In the genomic region with DNA sequence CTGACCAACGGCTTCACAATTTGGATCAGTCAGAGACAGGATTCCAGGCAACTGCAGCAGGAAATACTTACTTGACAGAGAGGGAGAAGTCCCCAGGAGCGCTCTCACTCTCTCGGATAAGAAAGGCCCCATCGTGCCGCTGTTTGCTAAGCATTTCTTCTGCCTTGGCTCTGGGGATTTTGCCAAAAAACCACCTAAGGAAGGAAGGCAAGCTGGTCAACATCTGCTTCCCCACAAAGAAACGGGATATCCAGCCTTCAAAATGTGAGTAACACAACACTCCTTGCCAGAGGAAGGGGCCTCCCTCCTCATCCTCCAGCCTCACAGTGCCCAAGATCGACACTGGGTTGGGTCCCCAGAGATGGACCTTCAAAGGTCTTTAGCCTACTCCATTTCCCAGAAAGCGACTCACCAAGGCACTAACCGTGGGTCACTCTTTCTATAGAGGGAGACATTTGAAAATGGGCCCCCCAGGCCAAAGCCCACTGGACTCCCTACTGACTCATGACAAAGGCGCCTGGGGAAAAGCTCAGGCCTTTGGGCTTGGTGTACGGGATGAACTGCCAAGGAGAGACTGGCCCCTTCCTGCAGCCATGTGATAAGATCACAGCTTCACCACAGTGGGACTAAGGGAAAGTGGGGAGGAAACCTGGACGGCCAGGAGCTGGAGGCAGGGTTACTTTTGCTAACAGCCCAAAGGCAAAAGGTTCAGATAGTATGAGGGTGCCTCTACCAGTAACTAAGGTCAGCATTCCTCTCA, we compare ENCODE assay signal across 9 cellular contexts. TPM values are rescaled to one million over a fixed set of nuclear protein-coding genes. Genes with fewer than 3 reads are reported as not detected.
DNase-seq lines count a peak whose midpoint lies in the region; ATAC-seq, FAIRE-seq and TF ChIP-seq lines count a peak whose summit lies in the region.
"Had no signal": no experiment of that assay in that cellular context is flagged by ENCODE, and none has a peak within 500 bp of the region (broad histone marks: within the 10 kb centered on the region; RNA-seq: fewer than 3 reads in every experiment).

No MANE protein-coding gene starts in this region.

- CTCF ChIA-PET in IMR-90 (lab: Yijun Ruan, JAX) = interaction anchor here (1.4 kb wide), 1 partner anchor 68 kb away, joined by 3 read pairs; no protein-coding TSS in a partner anchor

- no peak overlapping the region for H2AK9ac ChIP-seq in IMR-90 (replicated peaks; ENCODE audit: low read depth, low read length, poor library complexity)

- intact Hi-C loops in IMR-90 (cut with micrococcal nuclease) = loop anchor here (5.0 kb wide), 1 partner anchor 36 kb away; no protein-coding TSS in a partner anchor

- no peak overlapping the region for H4K5ac ChIP-seq in IMR-90 (ENCODE audit: low read depth, low read length)

- H3K27ac ChIP-seq in IMR-90 (ENCODE audit: insufficient read depth, low read length) = no peak overlapping the region
- peak overlapping the region; percentile 39 for H3K27ac ChIP-seq in astrocyte (ENCODE audit: low read depth, low read length)
- H3K27ac ChIP-seq in SJCRH30 = no peak overlapping the region

- H2BK5ac ChIP-seq in IMR-90 (ENCODE audit: low read depth, low read length, poor library complexity, severe bottlenecking) = no peak overlapping the region

- H3K14ac ChIP-seq in IMR-90 (replicated peaks; ENCODE audit: low read depth, low read length) = peak overlapping the region; percentile 77; the same call in 1 of the 2 replicates

- no peak overlapping the region for H4K91ac ChIP-seq in IMR-90 (ENCODE audit: insufficient read depth, low read depth, low read length)

- H3K27ac Mint-ChIP-seq in astrocyte (ENCODE audit: unreplicated experiment) = no peak overlapping the region

- H3K4me1 ChIP-seq in IMR-90 (ENCODE audit: control insufficient read depth, insufficient read depth, low read length) = peaks cover 5% of the 10 kb centered on the region
- H3K4me1 ChIP-seq in astrocyte (ENCODE audit: insufficient read depth, low read length) = peaks cover 17% of the 10 kb centered on the region
- peaks cover 4% of the 10 kb centered on the region; the same call in 1 of the 2 replicates for H3K4me1 ChIP-seq in SJCRH30

- H2BK20ac ChIP-seq in IMR-90 (ENCODE audit: low read depth, low read length) = no peak overlapping the region

- no peaks in the 10 kb centered on the region for H3K27me3 ChIP-seq in IMR-90 (ENCODE audit: control insufficient read depth, insufficient read depth, low read length)
- no peaks in the 10 kb centered on the region for H3K27me3 ChIP-seq in astrocyte (ENCODE audit: insufficient read depth, low read length)
- no peaks in the 10 kb centered on the region for H3K27me3 ChIP-seq in SJCRH30

- TF ChIP-seq RAD21 in IMR-90 (IDR thresholded peaks at IDR 0.05; ENCODE audit: low read length) = no peak

- no peak overlapping the region for H3K23ac ChIP-seq in IMR-90 (ENCODE audit: low read depth, low read length)

- H3K9me3 Mint-ChIP-seq in astrocyte (ENCODE audit: unreplicated experiment) = no peaks in the 10 kb centered on the region

- 88% methylated on average over 1 of the region's 12 CpGs; no CpG with 5 or more reads in 1 of the 2 experiments for WGBS in IMR-90 (ENCODE audit: extremely low coverage in 2 of 2, insufficient read length in 1 of 2), 2 experiments

- no peak for FAIRE-seq in astrocyte (lab: Jason Lieb, UNC)

- peaks cover 33% of the 10 kb centered on the region for H3K79me2 ChIP-seq in astrocyte (ENCODE audit: insufficient read depth, low read length)

- dilution Hi-C loops in IMR-90 (cut with HindIII; ENCODE audit: low sequenced_read_pairs, unreplicated experiment) = no loop called here

- peaks cover 18 to 58% of the 10 kb centered on the region in 2 experiments for H3K79me1 ChIP-seq in IMR-90 (ENCODE audit: low read depth in 1 of 2, low read length in 2 of 2)

- H3K4me1 Mint-ChIP-seq in astrocyte (ENCODE audit: low read depth, unreplicated experiment) = peaks cover 17% of the 10 kb centered on the region

- H3K9ac ChIP-seq in IMR-90 (ENCODE audit: low read depth, low read length) = no peak overlapping the region
- H3K9ac ChIP-seq in astrocyte (ENCODE audit: low read length) = no peak overlapping the region

- H3K4me3 Mint-ChIP-seq in astrocyte (ENCODE audit: unreplicated experiment) = peak overlapping the region; percentile 27

- H3K4me2 ChIP-seq in IMR-90 (ENCODE audit: low read depth, low read length) = no peak overlapping the region
- peak overlapping the region; percentile 37 for H3K4me2 ChIP-seq in astrocyte (ENCODE audit: low read length)

- no peak overlapping the region for H3K56ac ChIP-seq in IMR-90 (ENCODE audit: extremely low read depth, insufficient read depth, low read length)

- H3K36me3 ChIP-seq in IMR-90 (ENCODE audit: control insufficient read depth, insufficient read depth, low read length) (peaks cover 21% of the 10 kb centered on the region), astrocyte (ENCODE audit: insufficient read depth, low read length) (peaks cover 8% of the 10 kb centered on the region), SJCRH30 (peaks cover 25% of the 10 kb centered on the region)

- POLR2A ChIA-PET in IMR-90 (lab: Charles Lee; ENCODE audit: unreplicated experiment) = interaction anchor here (0.7 kb wide), 1 partner anchor 67 kb away, joined by 3 read pairs; no protein-coding TSS in a partner anchor

- ATAC-seq in IMR-90 (ENCODE audit: low read depth) = 0 out of 2 replicates have a peak, but pooled peaks have one; percentile 33
- ATAC-seq in GM19463 (IDR thresholded peaks at IDR 0.05; ENCODE audit: unreplicated experiment) = no peak

- TF ChIP-seq CTCF in IMR-90 (conservative IDR thresholded peaks at IDR 0.05; ENCODE audit: low read depth, low read length) (no peak), astrocyte (IDR thresholded peaks at IDR 0.05; ENCODE audit: insufficient read depth, low read depth, low read length) (no peak)

- H2AK5ac ChIP-seq in IMR-90 (ENCODE audit: low read depth, low read length) = peak overlapping the region; percentile 27; the same call in 1 of the 2 replicates

- H3K9me3 ChIP-seq in IMR-90 (ENCODE audit: control insufficient read depth, insufficient read depth, low read length) (no peaks in the 10 kb centered on the region), astrocyte (ENCODE audit: insufficient read depth, low read depth, low read length) (no peaks in the 10 kb centered on the region), SJCRH30 (replicated peaks) (no peaks in the 10 kb centered on the region)

- DNase-seq in AML-193 (lab: John Stamatoyannopoulos, UW) (peak; percentile 56 to 61), IMR-90 (peak; percentile 35), astrocyte (ENCODE audit: low read depth) (peak; percentile 75), medulla oblongata (ENCODE audit: extremely low spot score) (peak; percentile 57), SJCRH30 (no peak)
- no peak for DNase-seq in stimulated activated CD4-positive, alpha-beta T cell treated with anti-CD3 and anti-CD28 coated beads, Interleukin-4, amount 100 ng/mL, for 1 hour
- DNase-seq in central memory CD4-positive, alpha-beta T cell = no peak
- DNase-seq: activated gamma-delta T cell treated with Interleukin-2 at 50 U/mL for 16 hours had no signal

- TF ChIP-seq POLR2A in IMR-90 (IDR thresholded peaks at IDR 0.05; ENCODE audit: low read depth, low read length) = no peak

- no peak overlapping the region for H3K18ac ChIP-seq in IMR-90 (ENCODE audit: low read depth, low read length)

- H2AFZ ChIP-seq in IMR-90 (replicated peaks; ENCODE audit: low read length, poor library complexity) (peak overlapping the region; percentile 34), astrocyte (ENCODE audit: low read depth, low read length) (no peak overlapping the region)

- H2BK120ac ChIP-seq in IMR-90 (ENCODE audit: low read depth, low read length) = no peak overlapping the region

- H3K27me3 Mint-ChIP-seq in astrocyte (ENCODE audit: low read depth, unreplicated experiment) = no peaks in the 10 kb centered on the region

- H4K20me1 ChIP-seq in IMR-90 (ENCODE audit: insufficient read depth, low read length) = peaks cover 15% of the 10 kb centered on the region; the same call in 1 of the 2 replicates
- H4K20me1 ChIP-seq in astrocyte (ENCODE audit: insufficient read depth, low read length) = peaks cover 57% of the 10 kb centered on the region

- peak overlapping the region; percentile 12; the same call in 1 of the 2 replicates for H3K4ac ChIP-seq in IMR-90 (ENCODE audit: low read depth, low read length)

- peaks cover 11% of the 10 kb centered on the region for H3K36me3 Mint-ChIP-seq in astrocyte (ENCODE audit: low read depth, unreplicated experiment)

- H2BK15ac ChIP-seq in IMR-90 (ENCODE audit: low read depth, low read length) = no peak overlapping the region

- H4K8ac ChIP-seq in IMR-90 (ENCODE audit: low read depth in 2 of 2, low read length in 2 of 2) = no peak overlapping the region

- H3K9me1 ChIP-seq in IMR-90 (ENCODE audit: insufficient read depth, low read length) = peaks cover 13% of the 10 kb centered on the region

- BruUV-seq in IMR-90 (replicated peaks; lab: Mats Ljungman, UMichigan) = no TSS peak

- H3K4me3 ChIP-seq in IMR-90 (ENCODE audit: insufficient read depth, low read depth, low read length) (no peak overlapping the region), astrocyte (ENCODE audit: insufficient read depth, low read depth, low read length) (no peak overlapping the region), SJCRH30 (no peak overlapping the region)

- in situ Hi-C loops in IMR-90 (cut with MboI; ENCODE audit: low sequenced_read_pairs) = no loop called here

TF ChIP-seq in IMR-90, 13 proteins besides CTCF, POLR2A, EP300 and RAD21 (continues in another document):
- TF ChIP-seq CEBPB (IDR thresholded peaks at IDR 0.05; ENCODE audit: low read depth, low read length) = no peak
- TF ChIP-seq RFX5 (IDR thresholded peaks at IDR 0.05; ENCODE audit: low read depth, low read length) = no peak
- TF ChIP-seq RCOR1 (IDR thresholded peaks at IDR 0.05; ENCODE audit: insufficient replicate concordance, low read length) = no peak
- TF ChIP-seq MAFK (IDR thresholded peaks at IDR 0.05; ENCODE audit: low read depth, low read length) = no peak
- no peak for TF ChIP-seq BHLHE40 (IDR thresholded peaks at IDR 0.05; ENCODE audit: low read depth, low read length)

RNA-seq across cellular contexts. Expression of gene SLC25A19, which starts 36.8 kb away (rescaled TPM):
- 8.3 and 9.1 TPM in 2 replicates for total RNA-seq in IMR-90 (2012; rRNA removed)
- polyA plus RNA-seq in IMR-90 (2012; rRNA removed) = 9.2 and 10.1 TPM in 2 replicates
- 6.8 and 8.2 TPM in 2 replicates for polyA plus RNA-seq in IMR-90 (2012; cell fraction: cytosol; rRNA removed)
- 7.1 and 9.9 TPM in 2 replicates for polyA plus RNA-seq in IMR-90 (2012; cell fraction: nucleus; rRNA removed; ENCODE audit: low replicate concordance)
- 8.8 and 12.8 TPM in 2 replicates for total RNA-seq in astrocyte
- 16.2 and 18.7 TPM in 2 replicates for total RNA-seq in SJCRH30 (2014; rRNA removed; shearing (Covaris generic))

RNA-seq across cellular contexts. Expression of gene MIF4GD, which starts 55.0 kb away (rescaled TPM):
- total RNA-seq in IMR-90 (2012; rRNA removed) (3.3 and 4.1 TPM in 2 replicates), astrocyte (3.9 and 5.0 TPM in 2 replicates)
- 6.9 and 7.7 TPM in 2 replicates for polyA plus RNA-seq in IMR-90 (2012; rRNA removed)
- polyA plus RNA-seq in IMR-90 (2012; cell fraction: cytosol; rRNA removed) = 7.9 and 11.1 TPM in 2 replicates
- 5.9 and 6.9 TPM in 2 replicates for polyA plus RNA-seq in IMR-90 (2012; cell fraction: nucleus; rRNA removed; ENCODE audit: low replicate concordance)
- 4.4 and 5.2 TPM in 2 replicates for total RNA-seq in SJCRH30 (2014; rRNA removed; shearing (Covaris generic))

Comparison
In these comparisons a context has a peak if more than half of its experiments do, and no peak if none do; other contexts are left out.
1. DNase-seq: peak in AML-193 (2 of 2), IMR-90 (single experiment), astrocyte (single experiment) and medulla oblongata (single experiment); none in stimulated activated CD4-positive, alpha-beta T cell treated with anti-CD3 and anti-CD28 coated beads, Interleukin-4, amount 100 ng/mL, for 1 hour (single experiment), SJCRH30 (0 of 2) and central memory CD4-positive, alpha-beta T cell (single experiment).